18 cellular contexts compared by ENCODE assay signal in the genomic region with DNA sequence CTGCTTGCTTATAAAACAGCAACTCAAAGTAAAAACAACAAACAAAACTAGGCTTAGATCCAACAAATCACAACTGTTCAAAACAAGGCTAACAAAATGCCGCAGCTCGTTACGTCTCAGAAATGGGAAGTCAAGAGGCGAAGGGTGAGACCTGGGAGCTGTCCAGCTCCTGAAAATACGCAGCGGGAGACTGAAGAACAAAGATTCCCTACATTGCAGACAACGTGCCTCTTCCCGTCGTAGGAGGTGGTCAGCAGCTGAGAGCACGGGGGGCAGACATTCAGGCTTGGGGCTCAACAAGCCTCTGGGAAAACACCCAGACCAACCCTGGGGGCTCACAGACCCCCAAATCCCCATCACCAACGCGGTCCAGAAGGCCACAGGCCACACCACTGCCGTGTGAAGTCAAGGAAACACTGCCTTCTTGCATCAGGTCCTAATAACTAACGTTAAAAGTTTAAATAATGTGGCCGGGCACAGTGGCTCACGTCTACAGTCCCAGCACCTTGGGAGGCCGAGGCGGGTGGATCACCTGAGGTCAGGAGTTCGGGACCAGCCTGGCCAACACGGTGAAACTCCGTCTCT. TPM values are rescaled to one million over a fixed set of nuclear protein-coding genes. Genes with fewer than 3 reads are reported as not detected.
DNase-seq lines count a peak whose midpoint lies in the region; ATAC-seq, FAIRE-seq and TF ChIP-seq lines count a peak whose summit lies in the region.
"Had no signal": no experiment of that assay in that cellular context is flagged by ENCODE, and none has a peak within 500 bp of the region (broad histone marks: within the 10 kb centered on the region; RNA-seq: fewer than 3 reads in every experiment).

No MANE protein-coding gene starts in this region.

- no peaks in the 10 kb centered on the region for H3K9me3 ChIP-seq in IMR-90 (ENCODE audit: control insufficient read depth, insufficient read depth, low read length)
- no peaks in the 10 kb centered on the region for H3K9me3 ChIP-seq in K562 (replicated peaks; ENCODE audit: control insufficient read depth, insufficient read depth, low read depth, low read length)
- no peaks in the 10 kb centered on the region for H3K9me3 ChIP-seq in suprapubic skin
- no peaks in the 10 kb centered on the region for H3K9me3 ChIP-seq in ovary
- H3K9me3 ChIP-seq: BE2C had no signal

- no peak overlapping the region for H3K27ac ChIP-seq in IMR-90 (ENCODE audit: insufficient read depth, low read length)
- H3K27ac ChIP-seq in K562 (ENCODE audit: extremely low read depth, low read depth, low read length) = no peak overlapping the region
- H3K27ac ChIP-seq in suprapubic skin = no peak overlapping the region
- H3K27ac ChIP-seq in ovary = no peak overlapping the region

- TF ChIP-seq RAD21 in IMR-90 (IDR thresholded peaks at IDR 0.05; ENCODE audit: low read length) (no peak), K562 (CRISPR knock-in tag; conservative IDR thresholded peaks at IDR 0.05 in 1 of 2, IDR thresholded peaks at IDR 0.05 in 1 of 2) (no peak)

- H3K79me1 ChIP-seq in IMR-90 (ENCODE audit: low read depth in 1 of 2, low read length in 2 of 2) = no peaks in the 10 kb centered on the region

- H2BK20ac ChIP-seq in IMR-90 (ENCODE audit: low read depth, low read length) = no peak overlapping the region

- peak; percentile 74 for ATAC-seq in IMR-90 (ENCODE audit: low read depth)
- ATAC-seq in K562 = peak; percentile 68; the same call in 2 of the 3 replicates
- ATAC-seq in GM21717 (IDR thresholded peaks at IDR 0.05; ENCODE audit: unreplicated experiment) = no peak
- ATAC-seq in activated T-cell treated with anti-CD3 and anti-CD28 coated beads, Interleukin-2, amount 50 U/mL, for 4 hours = no peak

- H4K20me1 ChIP-seq in IMR-90 (ENCODE audit: insufficient read depth, low read length) = no peaks in the 10 kb centered on the region
- 0 out of 2 replicates have a peak, but pooled peaks cover 12% of the 10 kb centered on the region for H4K20me1 ChIP-seq in K562 (replicated peaks; ENCODE audit: control insufficient read depth, insufficient read depth, low read length)

- no peaks in the 10 kb centered on the region for H3K36me3 Mint-ChIP-seq in activated T-cell treated with anti-CD3 and anti-CD28 coated beads, Interleukin-2, amount 50 U/mL, for 4 hours (ENCODE audit: insufficient read depth)
- H3K36me3 Mint-ChIP-seq: activated CD4-positive, alpha-beta memory T cell treated with anti-CD3 and anti-CD28 coated beads for 36 hours had no signal

- FAIRE-seq in K562 (lab: Jason Lieb, UNC) = peak; percentile 89

- TF ChIP-seq POLR2A in IMR-90 (IDR thresholded peaks at IDR 0.05; ENCODE audit: low read depth, low read length) (no peak), K562 (conservative IDR thresholded peaks at IDR 0.05) (no peak), suprapubic skin (IDR thresholded peaks at IDR 0.05) (no peak), ovary (IDR thresholded peaks at IDR 0.05) (no peak)

- H3K23ac ChIP-seq in IMR-90 (ENCODE audit: low read depth, low read length) = no peak overlapping the region

- H3K4me1 ChIP-seq in IMR-90 (ENCODE audit: control insufficient read depth, insufficient read depth, low read length) = no peaks in the 10 kb centered on the region
- peaks cover 0 to 15% of the 10 kb centered on the region in 2 experiments; a peak in 1 of 5 replicates for H3K4me1 ChIP-seq in K562 (replicated peaks in 1 of 2; ENCODE audit: control insufficient read depth in 2 of 2, insufficient read depth in 2 of 2, low read length in 2 of 2)
- H3K4me1 ChIP-seq in suprapubic skin = no peaks in the 10 kb centered on the region
- no peaks in the 10 kb centered on the region for H3K4me1 ChIP-seq in ovary (ENCODE audit: insufficient read depth)
- H3K4me1 ChIP-seq: BE2C had no signal

- POLR2A ChIA-PET in IMR-90 (lab: Charles Lee; ENCODE audit: unreplicated experiment) = no interaction called here
- POLR2A ChIA-PET in K562 (lab: Yijun Ruan, JAX) = interaction anchor here (1.5 kb wide), 1 partner anchor 16 kb away, joined by 3 read pairs; no protein-coding TSS in a partner anchor

- DNase-seq in AG08396 (ENCODE audit: low spot score) = peak; percentile 55
- peak; percentile 35 for DNase-seq in IMR-90
- DNase-seq in K562 (ENCODE audit: extremely low read depth in 1 of 4, low spot score in 3 of 4) = peak in 2 of 4 experiments; percentile 29 to 56
- DNase-seq in iris pigment epithelial cell (ENCODE audit: low read depth) = peak; percentile 50
- no peak for DNase-seq in suprapubic skin (ENCODE audit: low spot score in 2 of 2)
- no peak for DNase-seq in activated T-cell treated with anti-CD3 and anti-CD28 coated beads, Interleukin-2, amount 50 U/mL, for 4 hours
- DNase-seq in ovary = no peak
- DNase-seq: activated CD4-positive, alpha-beta memory T cell treated with anti-CD3 and anti-CD28 coated beads for 36 hours; activated effector memory CD4-positive, alpha-beta T cell treated with anti-CD3 and anti-CD28 coated beads, Interleukin-2, amount 50 U/mL, for 16 hours; BE2C; erythroblast; midbrain; NCI-H1092; NCI-H226; stimulated activated CD4-positive, alpha-beta T cell treated with anti-CD3 and anti-CD28 coated beads, Interleukin-4, amount 100 ng/mL, for 24 hours; T-helper 2 cell had no signal

- H3K4me2 ChIP-seq in IMR-90 (ENCODE audit: low read depth, low read length) = no peak overlapping the region
- no peak overlapping the region for H3K4me2 ChIP-seq in K562 (ENCODE audit: insufficient read depth, low read length)

- no peak for TF ChIP-seq EP300 in K562 (IDR thresholded peaks at IDR 0.05; ENCODE audit: low read length)
- no peak for TF ChIP-seq EP300 in suprapubic skin (IDR thresholded peaks at IDR 0.05)
- TF ChIP-seq EP300 in ovary (IDR thresholded peaks at IDR 0.05) = no peak

- no peak overlapping the region for H3K18ac ChIP-seq in IMR-90 (ENCODE audit: low read depth, low read length)

- H4K8ac ChIP-seq in IMR-90 (ENCODE audit: low read depth in 2 of 2, low read length in 2 of 2) = no peak overlapping the region

- H3K9ac ChIP-seq in IMR-90 (ENCODE audit: low read depth, low read length) (no peak overlapping the region), K562 (ENCODE audit: insufficient read depth in 1 of 2, low read depth in 2 of 2, low read length in 2 of 2) (no peak overlapping the region)

- 3% methylated on average over 6 of the region's 21 CpGs; no CpG with 5 or more reads in 1 of the 2 experiments for WGBS in IMR-90 (ENCODE audit: extremely low coverage in 2 of 2, insufficient read length in 1 of 2), 2 experiments
- 12% methylated on average over 21 of the region's 21 CpGs for WGBS in K562 (ENCODE audit: insufficient coverage, low coverage, missing lambda C conversion rate)
- 43% methylated on average over 16 of the region's 21 CpGs for WGBS in suprapubic skin
- 29 to 38% (median 36%) methylated on average over 21 of the region's 21 CpGs for WGBS in ovary, 3 donors

- dilution Hi-C loops in IMR-90 (cut with HindIII; ENCODE audit: low sequenced_read_pairs, unreplicated experiment) = no loop called here

- intact Hi-C loops in IMR-90 (cut with micrococcal nuclease) = no loop called here
- intact Hi-C loops in K562 (cut with micrococcal nuclease) = no loop called here
- intact Hi-C loops in ovary (cut with DNase I) = no loop called here

- H2BK15ac ChIP-seq in IMR-90 (ENCODE audit: low read depth, low read length) = no peak overlapping the region

- TF ChIP-seq CTCF in IMR-90 (conservative IDR thresholded peaks at IDR 0.05; ENCODE audit: low read depth, low read length) (no peak), K562 (IDR thresholded peaks at IDR 0.05 in 2 of 3, conservative IDR thresholded peaks at IDR 0.05 in 1 of 3; ENCODE audit: insufficient read depth in 2 of 3, low read depth in 1 of 3, low read length in 3 of 3) (no peak), suprapubic skin (IDR thresholded peaks at IDR 0.05) (no peak), ovary (IDR thresholded peaks at IDR 0.05) (no peak)

- no peak overlapping the region for H3K14ac ChIP-seq in IMR-90 (replicated peaks; ENCODE audit: low read depth, low read length)

- H3K4me3 Mint-ChIP-seq in activated T-cell treated with anti-CD3 and anti-CD28 coated beads, Interleukin-2, amount 50 U/mL, for 4 hours = no peak overlapping the region
- H3K4me3 Mint-ChIP-seq: activated CD4-positive, alpha-beta memory T cell treated with anti-CD3 and anti-CD28 coated beads for 36 hours; stimulated activated naive CD8-positive, alpha-beta T cell treated with anti-CD3 and anti-CD28 coated beads, Interleukin-15, Interleukin-2, amounts not matched to agents 100 ng/mL and 50 ng/mL, for 24 hours had no signal

- H2AK9ac ChIP-seq in IMR-90 (replicated peaks; ENCODE audit: low read depth, low read length, poor library complexity) = no peak overlapping the region

- in situ Hi-C loops in IMR-90 (cut with MboI; ENCODE audit: low sequenced_read_pairs) (no loop called here), K562 (cut with MboI) (no loop called here)

- no peak overlapping the region for H2BK120ac ChIP-seq in IMR-90 (ENCODE audit: low read depth, low read length)

- H3K4ac ChIP-seq in IMR-90 (ENCODE audit: low read depth, low read length) = no peak overlapping the region

- H2BK5ac ChIP-seq in IMR-90 (ENCODE audit: low read depth, low read length, poor library complexity, severe bottlenecking) = no peak overlapping the region

- H3K4me3 ChIP-seq in IMR-90 (ENCODE audit: insufficient read depth, low read depth, low read length) = no peak overlapping the region
- no peak overlapping the region for H3K4me3 ChIP-seq in K562
- no peak overlapping the region for H3K4me3 ChIP-seq in suprapubic skin
- no peak overlapping the region for H3K4me3 ChIP-seq in ovary

- H3K9me1 ChIP-seq in IMR-90 (ENCODE audit: insufficient read depth, low read length) = no peaks in the 10 kb centered on the region
- no peaks in the 10 kb centered on the region for H3K9me1 ChIP-seq in K562 (ENCODE audit: control insufficient read depth, insufficient read depth, low read length)

- H3K27me3 ChIP-seq in IMR-90 (ENCODE audit: control insufficient read depth, insufficient read depth, low read length) (peaks cover 8% of the 10 kb centered on the region), K562 (ENCODE audit: control insufficient read depth in 2 of 2, insufficient read depth in 2 of 2, low read length in 2 of 2) (peaks cover 19 to 44% of the 10 kb centered on the region in 2 experiments), suprapubic skin (peaks cover 32% of the 10 kb centered on the region), ovary (no peaks in the 10 kb centered on the region)

- no peaks in the 10 kb centered on the region for H3K4me1 Mint-ChIP-seq in activated T-cell treated with anti-CD3 and anti-CD28 coated beads, Interleukin-2, amount 50 U/mL, for 4 hours (ENCODE audit: low read depth)

- H2AFZ ChIP-seq in IMR-90 (replicated peaks; ENCODE audit: low read length, poor library complexity) (no peak overlapping the region), K562 (ENCODE audit: low read depth, low read length) (no peak overlapping the region)

- no peak overlapping the region for H3K56ac ChIP-seq in IMR-90 (ENCODE audit: extremely low read depth, insufficient read depth, low read length)

- no peak overlapping the region for H2AK5ac ChIP-seq in IMR-90 (ENCODE audit: low read depth, low read length)

- H3K9me3 Mint-ChIP-seq in activated T-cell treated with anti-CD3 and anti-CD28 coated beads, Interleukin-2, amount 50 U/mL, for 4 hours = no peaks in the 10 kb centered on the region
- H3K9me3 Mint-ChIP-seq: activated CD4-positive, alpha-beta memory T cell treated with anti-CD3 and anti-CD28 coated beads for 36 hours; stimulated activated naive CD8-positive, alpha-beta T cell treated with anti-CD3 and anti-CD28 coated beads, Interleukin-15, Interleukin-2, amounts not matched to agents 100 ng/mL and 50 ng/mL, for 24 hours had no signal

- no TSS peak for BruUV-seq in IMR-90 (replicated peaks; lab: Mats Ljungman, UMichigan)
- no TSS peak for BruUV-seq in K562 (replicated peaks; lab: Mats Ljungman, UMichigan)

- H3K79me2 ChIP-seq in K562 (ENCODE audit: control insufficient read depth, insufficient read depth, low read length) = no peaks in the 10 kb centered on the region

- no peak overlapping the region for H4K5ac ChIP-seq in IMR-90 (ENCODE audit: low read depth, low read length)

- H3K36me3 ChIP-seq in IMR-90 (ENCODE audit: control insufficient read depth, insufficient read depth, low read length) = no peaks in the 10 kb centered on the region
- no peaks in the 10 kb centered on the region for H3K36me3 ChIP-seq in K562 (ENCODE audit: control insufficient read depth, insufficient read depth, low read length)
- peaks cover 16% of the 10 kb centered on the region for H3K36me3 ChIP-seq in suprapubic skin
- H3K36me3 ChIP-seq in ovary = no peaks in the 10 kb centered on the region
- H3K36me3 ChIP-seq: BE2C had no signal

- no peak overlapping the region for H4K91ac ChIP-seq in IMR-90 (ENCODE audit: insufficient read depth, low read depth, low read length)

- CTCF ChIA-PET in IMR-90 (lab: Yijun Ruan, JAX) = interaction anchor here (0.9 kb wide), 1 partner anchor 11 kb away, joined by 3 read pairs; no protein-coding TSS in a partner anchor
- CTCF ChIA-PET in K562 (lab: Yijun Ruan, JAX; ENCODE audit: low intra/inter-chr PET ratio) = interaction anchor here (1.4 kb wide), 1 partner anchor 11 kb away, joined by 3 read pairs; no protein-coding TSS in a partner anchor

- H3K27me3 Mint-ChIP-seq in activated T-cell treated with anti-CD3 and anti-CD28 coated beads, Interleukin-2, amount 50 U/mL, for 4 hours (ENCODE audit: low read depth) = peaks cover 45% of the 10 kb centered on the region

RNA-seq across cellular contexts. Expression of gene PLPP2, which starts 13.5 kb away (rescaled TPM):
- total RNA-seq in IMR-90 (2012; rRNA removed) (2.3 and 2.8 TPM in 2 replicates), K562 (2014; rRNA removed) (3.1 and 4.0 TPM in 2 replicates), K562 (2014; rRNA removed; fragmentation: Illumina TruSeq; extraction: Trizol) (0.67 and 2.0 TPM in 2 replicates), K562 (2015; rRNA removed; fragmentation: Illumina TruSeq; extraction: Trizol) (0.51 and 0.64 TPM in 2 replicates), K562 (2021) (3.9 and 4.4 TPM in 2 replicates), suprapubic skin (100 to 1,000 TPM in 3 of 4 donors, 10 to 100 TPM in 1; 75.9 to 114 (median 109) TPM), ovary (10 to 100 TPM in 3 of 7 donors, 1 to 10 TPM in 4; 3.0 to 75.0 (median 5.9) TPM)
- polyA plus RNA-seq in IMR-90 (2012; rRNA removed) (4.0 and 4.2 TPM in 2 replicates), K562 (2011; rRNA removed) (1.1 and 2.5 TPM in 2 replicates), K562 (2014; fragmentation: Illumina TruSeq; extraction: Trizol) (3.1 and 3.4 TPM in 2 replicates), K562 (2014; fragmentation: Nextera tagmentation; extraction: Ambion mirVana) (under 1 TPM in 1 of 2 experiments, not detected in 1; 0.56 TPM), K562 (2014; rRNA removed) (2.0 and 2.2 TPM in 2 replicates), ovary (1 to 10 TPM in 1 of 2 donors, under 1 TPM in 1; 0.68 to 3.1 TPM)
- 7.1 and 9.3 TPM in 2 replicates for polyA plus RNA-seq in IMR-90 (2012; cell fraction: cytosol; rRNA removed)
- 6.3 and 9.7 TPM in 2 replicates for polyA plus RNA-seq in IMR-90 (2012; cell fraction: nucleus; rRNA removed; ENCODE audit: low replicate concordance)
- 6.2 and 17.1 TPM in 2 replicates for total RNA-seq in K562 (2011; cell fraction: chromatin; rRNA removed; ENCODE audit: low replicate concordance)
- total RNA-seq in K562 (2011; cell fraction: nucleolus; rRNA removed) = 17.7 and 19.1 TPM in 2 replicates
- 13.8 and 19.1 TPM in 2 replicates for total RNA-seq in K562 (2011; cell fraction: nucleoplasm; rRNA removed)
- 1.9 and 11.7 TPM in 2 replicates for polyA plus RNA-seq in K562 (2011; cell fraction: cytosol; rRNA removed)
- polyA plus RNA-seq in K562 (2011; cell fraction: nucleus; rRNA removed) = 2.4 and 12.0 TPM in 2 replicates
- polyA plus RNA-seq in K562 (2012) = 0.58 and 1.5 TPM in 2 replicates
- 0.63 and 3.3 TPM in 2 replicates for polyA minus RNA-seq in K562 (2011; rRNA and poly(A)+ RNA removed)
- 2.7 TPM in 1 of 2 replicates, not detected in the other for polyA minus RNA-seq in K562 (2011; cell fraction: cytosol; rRNA and poly(A)+ RNA removed)
- 0.44 and 1.5 TPM in 2 replicates for polyA minus RNA-seq in K562 (2011; cell fraction: nucleus; rRNA and poly(A)+ RNA removed)
- under 1 TPM; 0.40 to 0.63 (median 0.61) TPM for total RNA-seq in activated T-cell treated with anti-CD3 and anti-CD28 coated beads, Interleukin-2, amount 50 U/mL, for 4 hours

Comparison
In these comparisons a context has a peak if more than half of its experiments do, and no peak if none do; other contexts are left out.
1. DNase-seq: peak in AG08396 (single experiment), IMR-90 (single experiment) and iris pigment epithelial cell (single experiment); none in suprapubic skin (0 of 2), activated T-cell treated with anti-CD3 and anti-CD28 coated beads, Interleukin-2, amount 50 U/mL, for 4 hours (single experiment) and ovary (0 of 5).
2. ATAC-seq: peak in IMR-90 (single experiment) and K562 (single experiment); none in GM21717 (single experiment) and activated T-cell treated with anti-CD3 and anti-CD28 coated beads, Interleukin-2, amount 50 U/mL, for 4 hours (0 of 2).